In genomic region chr9:37892063-37892462, GRCh38 we compare ENCODE assay signal across 19 cellular contexts.
"Had no signal": no experiment of that assay in that cellular context is flagged by ENCODE, and none has a peak within 500 bp of the region (broad histone marks: within the 10 kb centered on the region; RNA-seq: fewer than 3 reads in every experiment).

No MANE protein-coding gene starts in this region.

- H3K9me3 ChIP-seq: esophagus muscularis mucosa, gastroesophageal sphincter, heart right ventricle, left lung, lower lobe of right lung, mucosa of descending colon had no signal

- H3K27ac ChIP-seq: coronary artery, dorsolateral prefrontal cortex, esophagus muscularis mucosa, foreskin keratinocyte, gastroesophageal sphincter, heart right ventricle, left lung, lower lobe of right lung had no signal

- H3K27me3 Mint-ChIP-seq: naive B cell; naive thymus-derived CD8-positive, alpha-beta T cell had no signal

- H3K27me3 ChIP-seq: dorsolateral prefrontal cortex, esophagus muscularis mucosa, foreskin keratinocyte, gastroesophageal sphincter, heart right ventricle, left lung had no signal

- H3K9me3 Mint-ChIP-seq: naive B cell; naive thymus-derived CD8-positive, alpha-beta T cell had no signal

- DNase-seq: dermis blood vessel endothelial cell; dorsolateral prefrontal cortex; effector CD4-positive, alpha-beta T cell; effector memory CD4-positive, alpha-beta T cell; foreskin keratinocyte; head of caudate nucleus; heart right ventricle; hippocampal formation; left cardiac atrium; left lung; left ventricle myocardium superior; lower lobe of right lung; mesendoderm; mucosa of descending colon; naive B cell; naive thymus-derived CD8-positive, alpha-beta T cell had no signal

- H3K4me3 Mint-ChIP-seq: naive thymus-derived CD8-positive, alpha-beta T cell had no signal

- H3K4me1 ChIP-seq: esophagus muscularis mucosa, foreskin keratinocyte, gastroesophageal sphincter, heart right ventricle, lower lobe of right lung had no signal

- ATAC-seq: foreskin keratinocyte; gastroesophageal sphincter; heart right ventricle; left cardiac atrium; left lung; left ventricle myocardium superior; lower lobe of right lung; mucosa of descending colon; naive thymus-derived CD8-positive, alpha-beta T cell had no signal

- H3K4me1 Mint-ChIP-seq: naive B cell had no signal

- H3K4me3 ChIP-seq: coronary artery, dorsolateral prefrontal cortex, esophagus muscularis mucosa, gastroesophageal sphincter, heart right ventricle, left lung, lower lobe of right lung, mucosa of descending colon had no signal
